Comparison of ENCODE assay signal across 18 cellular contexts in genomic region chr10:24009115-24009514, GRCh38.
DNase-seq lines count a peak whose midpoint lies in the region; ATAC-seq and TF ChIP-seq lines count a peak whose summit lies in the region.
"Had no signal": no experiment of that assay in that cellular context is flagged by ENCODE, and none has a peak within 500 bp of the region (broad histone marks: within the 10 kb centered on the region; RNA-seq: fewer than 3 reads in every experiment).

No MANE protein-coding gene starts in this region.

- H4K91ac ChIP-seq in neuronal stem cell (ENCODE audit: low read depth, low read length, poor library complexity), result no peak overlapping the region

- H3K4me1 ChIP-seq in BLaER1, result peaks cover 12% of the 10 kb centered on the region
- peaks cover 23% of the 10 kb centered on the region for H3K4me1 ChIP-seq in HUES48 (ENCODE audit: control insufficient read depth, insufficient read depth, low read length)
- H3K4me1 ChIP-seq in foreskin keratinocyte, result peaks cover 13% of the 10 kb centered on the region
- peaks cover 8 to 16% of the 10 kb centered on the region in 2 donors for H3K4me1 ChIP-seq in neuronal stem cell (ENCODE audit: control insufficient read depth in 2 of 2, insufficient read depth in 1 of 2, low read depth in 1 of 2, low read length in 2 of 2)
- H3K4me1 ChIP-seq: uterus had no signal

- H2BK5ac ChIP-seq in neuronal stem cell (ENCODE audit: low read length), result no peak overlapping the region

- WGBS in neuronal stem cell (ENCODE audit: extremely low coverage in 2 of 2, insufficient read length in 2 of 2, insufficient replicate concordance in 1 of 2), 2 donors, result no CpG with 5 or more reads among the region's 2 CpGs

- H3K27me3 ChIP-seq in BLaER1 (no peaks in the 10 kb centered on the region), HUES48 (ENCODE audit: control insufficient read depth, insufficient read depth, low read length) (no peaks in the 10 kb centered on the region), foreskin keratinocyte (peaks cover 51% of the 10 kb centered on the region), neuronal stem cell (ENCODE audit: control insufficient read depth in 3 of 3, insufficient read depth in 3 of 3, low read depth in 1 of 3, low read length in 3 of 3) (no peaks in the 10 kb centered on the region)
- H3K27me3 ChIP-seq: uterus had no signal

- no peak for DNase-seq in foreskin keratinocyte
- DNase-seq in neuronal stem cell (ENCODE audit: low spot score), result no peak
- no peak for DNase-seq in NCI-H1694 treated with DMSO at 0.1 percent for 48 hours (lab: John Stamatoyannopoulos, UW)
- no peak for DNase-seq in RWPE1 (ENCODE audit: low spot score)
- DNase-seq in middle frontal gyrus (ENCODE audit: extremely low spot score, low spot score), result no peak
- DNase-seq: activated CD8-positive, alpha-beta T cell treated with anti-CD3 and anti-CD28 coated beads for 36 hours; aorta; CD4-positive, alpha-beta T cell; DMS 273 treated with DMSO at 0.1 percent for 48 hours; NCI-H1417; NCI-H2081 treated with DMSO at 0.1 percent for 48 hours; OCI-M1; substantia nigra; uterus had no signal

- no peak overlapping the region for H3K9ac ChIP-seq in BLaER1
- no peak overlapping the region for H3K9ac ChIP-seq in HUES48 (ENCODE audit: low read depth, low read length)
- no peak overlapping the region for H3K9ac ChIP-seq in neuronal stem cell (ENCODE audit: low read depth, low read length, poor library complexity)

- H3K18ac ChIP-seq in neuronal stem cell (ENCODE audit: low read length), result no peak overlapping the region

- peak; percentile 4 for ATAC-seq in foreskin keratinocyte
- ATAC-seq: activated CD4-positive, CD25-positive, alpha-beta regulatory T cell treated with anti-CD3 and anti-CD28 coated beads, Interleukin-2, amount 50 U/mL, for 24 hours; activated CD8-positive, alpha-beta T cell treated with anti-CD3 and anti-CD28 coated beads for 36 hours had no signal

- no peak overlapping the region for H3K23ac ChIP-seq in neuronal stem cell (ENCODE audit: low read depth, low read length, poor library complexity)

- no peak overlapping the region for H2BK12ac ChIP-seq in neuronal stem cell (ENCODE audit: low read length)

- peak overlapping the region; percentile 42 for H2AFZ ChIP-seq in neuronal stem cell (ENCODE audit: low read length)

- H3K9me3 ChIP-seq in BLaER1 (no peaks in the 10 kb centered on the region), HUES48 (ENCODE audit: control insufficient read depth, insufficient read depth, low read length) (no peaks in the 10 kb centered on the region), neuronal stem cell (replicated peaks in 1 of 2; ENCODE audit: control insufficient read depth in 2 of 2, insufficient read depth in 1 of 2, low read depth in 1 of 2, low read length in 2 of 2) (no peaks in the 10 kb centered on the region)
- H3K9me3 ChIP-seq: neutrophil, uterus had no signal

- no peak overlapping the region for H2BK120ac ChIP-seq in neuronal stem cell (ENCODE audit: low read depth, low read length)

- no peaks in the 10 kb centered on the region for H3K36me3 ChIP-seq in BLaER1
- no peaks in the 10 kb centered on the region for H3K36me3 ChIP-seq in HUES48 (ENCODE audit: control insufficient read depth, insufficient read depth, low read length)
- H3K36me3 ChIP-seq in neuronal stem cell (replicated peaks in 1 of 2; ENCODE audit: control insufficient read depth in 2 of 2, insufficient read depth in 2 of 2, low read length in 2 of 2), result no peaks in the 10 kb centered on the region
- H3K36me3 ChIP-seq: neutrophil, uterus had no signal

- H3K4me2 ChIP-seq in BLaER1, result peak overlapping the region; percentile 55
- no peak overlapping the region for H3K4me2 ChIP-seq in neuronal stem cell (ENCODE audit: insufficient read depth, low read length, poor library complexity, severe bottlenecking)

- no peak overlapping the region for H2AK5ac ChIP-seq in neuronal stem cell (ENCODE audit: low read depth, low read length)

- no peaks in the 10 kb centered on the region for H4K20me1 ChIP-seq in BLaER1

- H3K4me3 ChIP-seq in BLaER1 (no peak overlapping the region), HUES48 (ENCODE audit: low read depth, low read length) (no peak overlapping the region), neuronal stem cell (ENCODE audit: low read length in 2 of 2) (no peak overlapping the region)
- H3K4me3 ChIP-seq: uterus had no signal

- POLR2A ChIA-PET in RWPE1 (lab: Yijun Ruan, JAX; ENCODE audit: low non-redundant PET), result no interaction called here

- no peak overlapping the region for H3K27ac ChIP-seq in BLaER1
- H3K27ac ChIP-seq in HUES48 (ENCODE audit: low read depth, low read length), result peak overlapping the region; percentile 2
- H3K27ac ChIP-seq in foreskin keratinocyte, result no peak overlapping the region
- no peak overlapping the region for H3K27ac ChIP-seq in neuronal stem cell (replicated peaks; ENCODE audit: low read length)
- no peak overlapping the region for H3K27ac ChIP-seq in RWPE1
- H3K27ac ChIP-seq: neutrophil, uterus had no signal

- no peaks in the 10 kb centered on the region for H3K79me1 ChIP-seq in neuronal stem cell (ENCODE audit: low read depth, low read length)

- CTCF ChIA-PET in RWPE1 (lab: Yijun Ruan, JAX), result interaction anchor here (1.3 to 1.4 kb wide), 2 partner anchors 15 to 509 kb away, joined by 3 to 8 read pairs; no protein-coding TSS in a partner anchor

- H3K4ac ChIP-seq in neuronal stem cell (ENCODE audit: low read length), result no peak overlapping the region

- H2BK15ac ChIP-seq in neuronal stem cell (ENCODE audit: low read length), result no peak overlapping the region

- H3K14ac ChIP-seq in neuronal stem cell (ENCODE audit: low read length), result no peak overlapping the region

- no peak overlapping the region for H4K8ac ChIP-seq in neuronal stem cell (ENCODE audit: low read depth, low read length)

- TF ChIP-seq CTCF in foreskin keratinocyte (conservative IDR thresholded peaks at IDR 0.05), result no peak
- no peak for TF ChIP-seq CTCF in RWPE1 (conservative IDR thresholded peaks at IDR 0.05; ENCODE audit: low read depth)
